Comparison of ENCODE assay signal across 1 cellular context in the genomic region with DNA sequence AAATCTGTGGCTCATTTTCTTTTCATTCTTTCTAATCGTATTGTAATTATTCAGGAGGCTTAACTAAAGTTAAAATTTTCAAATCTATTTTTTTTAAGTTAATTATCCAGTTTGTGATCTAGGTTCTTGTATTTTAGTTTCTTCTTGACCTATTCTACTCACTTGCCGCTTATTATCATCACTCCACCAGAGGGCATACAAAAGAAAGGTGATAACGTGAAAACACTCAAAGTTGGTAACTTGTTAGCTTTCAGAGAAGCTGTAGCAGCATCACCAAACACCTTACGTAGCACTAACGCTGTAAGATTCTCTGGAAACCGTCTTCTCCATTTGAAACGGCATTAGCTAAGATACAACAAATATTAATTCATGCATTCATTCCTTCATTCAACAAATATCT.
TF ChIP-seq lines count a peak whose summit lies in the region.

No MANE protein-coding gene starts in this region.

TF ChIP-seq in liver, 16 proteins besides CTCF, POLR2A, EP300 and RAD21 (continued from another document):
- TF ChIP-seq, protein P1, sequence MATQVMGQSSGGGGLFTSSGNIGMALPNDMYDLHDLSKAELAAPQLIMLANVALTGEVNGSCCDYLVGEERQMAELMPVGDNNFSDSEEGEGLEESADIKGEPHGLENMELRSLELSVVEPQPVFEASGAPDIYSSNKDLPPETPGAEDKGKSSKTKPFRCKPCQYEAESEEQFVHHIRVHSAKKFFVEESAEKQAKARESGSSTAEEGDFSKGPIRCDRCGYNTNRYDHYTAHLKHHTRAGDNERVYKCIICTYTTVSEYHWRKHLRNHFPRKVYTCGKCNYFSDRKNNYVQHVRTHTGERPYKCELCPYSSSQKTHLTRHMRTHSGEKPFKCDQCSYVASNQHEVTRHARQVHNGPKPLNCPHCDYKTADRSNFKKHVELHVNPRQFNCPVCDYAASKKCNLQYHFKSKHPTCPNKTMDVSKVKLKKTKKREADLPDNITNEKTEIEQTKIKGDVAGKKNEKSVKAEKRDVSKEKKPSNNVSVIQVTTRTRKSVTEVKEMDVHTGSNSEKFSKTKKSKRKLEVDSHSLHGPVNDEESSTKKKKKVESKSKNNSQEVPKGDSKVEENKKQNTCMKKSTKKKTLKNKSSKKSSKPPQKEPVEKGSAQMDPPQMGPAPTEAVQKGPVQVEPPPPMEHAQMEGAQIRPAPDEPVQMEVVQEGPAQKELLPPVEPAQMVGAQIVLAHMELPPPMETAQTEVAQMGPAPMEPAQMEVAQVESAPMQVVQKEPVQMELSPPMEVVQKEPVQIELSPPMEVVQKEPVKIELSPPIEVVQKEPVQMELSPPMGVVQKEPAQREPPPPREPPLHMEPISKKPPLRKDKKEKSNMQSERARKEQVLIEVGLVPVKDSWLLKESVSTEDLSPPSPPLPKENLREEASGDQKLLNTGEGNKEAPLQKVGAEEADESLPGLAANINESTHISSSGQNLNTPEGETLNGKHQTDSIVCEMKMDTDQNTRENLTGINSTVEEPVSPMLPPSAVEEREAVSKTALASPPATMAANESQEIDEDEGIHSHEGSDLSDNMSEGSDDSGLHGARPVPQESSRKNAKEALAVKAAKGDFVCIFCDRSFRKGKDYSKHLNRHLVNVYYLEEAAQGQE (IDR thresholded peaks at IDR 0.05) = no peak
- TF ChIP-seq FOXA2 (IDR thresholded peaks at IDR 0.05) = no peak
- no peak for TF ChIP-seq JUND (IDR thresholded peaks at IDR 0.05)
- no peak for TF ChIP-seq NR2F2 (IDR thresholded peaks at IDR 0.05)
- no peak for TF ChIP-seq HNF4G (IDR thresholded peaks at IDR 0.05)
- no peak for TF ChIP-seq GABPA (IDR thresholded peaks at IDR 0.05 in 1 of 2, conservative IDR thresholded peaks at IDR 0.05 in 1 of 2)
- TF ChIP-seq, protein P2, sequence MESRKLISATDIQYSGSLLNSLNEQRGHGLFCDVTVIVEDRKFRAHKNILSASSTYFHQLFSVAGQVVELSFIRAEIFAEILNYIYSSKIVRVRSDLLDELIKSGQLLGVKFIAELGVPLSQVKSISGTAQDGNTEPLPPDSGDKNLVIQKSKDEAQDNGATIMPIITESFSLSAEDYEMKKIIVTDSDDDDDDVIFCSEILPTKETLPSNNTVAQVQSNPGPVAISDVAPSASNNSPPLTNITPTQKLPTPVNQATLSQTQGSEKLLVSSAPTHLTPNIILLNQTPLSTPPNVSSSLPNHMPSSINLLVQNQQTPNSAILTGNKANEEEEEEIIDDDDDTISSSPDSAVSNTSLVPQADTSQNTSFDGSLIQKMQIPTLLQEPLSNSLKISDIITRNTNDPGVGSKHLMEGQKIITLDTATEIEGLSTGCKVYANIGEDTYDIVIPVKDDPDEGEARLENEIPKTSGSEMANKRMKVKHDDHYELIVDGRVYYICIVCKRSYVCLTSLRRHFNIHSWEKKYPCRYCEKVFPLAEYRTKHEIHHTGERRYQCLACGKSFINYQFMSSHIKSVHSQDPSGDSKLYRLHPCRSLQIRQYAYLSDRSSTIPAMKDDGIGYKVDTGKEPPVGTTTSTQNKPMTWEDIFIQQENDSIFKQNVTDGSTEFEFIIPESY (IDR thresholded peaks at IDR 0.05) = no peak
- TF ChIP-seq FOXA1 (IDR thresholded peaks at IDR 0.05) = no peak
- TF ChIP-seq SP1 (IDR thresholded peaks at IDR 0.05) = no peak
- no peak for TF ChIP-seq TAF1 (conservative IDR thresholded peaks at IDR 0.05)
- TF ChIP-seq EGR1 (IDR thresholded peaks at IDR 0.05; ENCODE audit: low read depth in 2 of 2) = no peak
